ENCODE assay signal across 8 cellular contexts in genomic region chr12:67268335-67268895, GRCh38. TPM values are rescaled to one million over a fixed set of nuclear protein-coding genes. Genes with fewer than 3 reads are reported as not detected.
DNase-seq lines count a peak whose midpoint lies in the region; ATAC-seq and TF ChIP-seq lines count a peak whose summit lies in the region.

No MANE protein-coding gene starts in this region.

- H3K4me1 Mint-ChIP-seq in neural crest cell = peaks cover 29% of the 10 kb centered on the region

- peak overlapping the region; percentile 86 for H3K4ac ChIP-seq in IMR-90 (ENCODE audit: low read depth, low read length)

- H3K36me3 Mint-ChIP-seq in neural crest cell (ENCODE audit: low read depth) = no peaks in the 10 kb centered on the region

- H3K9me3 Mint-ChIP-seq in neural crest cell = no peaks in the 10 kb centered on the region

- dilution Hi-C loops in IMR-90 (cut with HindIII; ENCODE audit: low sequenced_read_pairs, unreplicated experiment) = no loop called here

- H2BK20ac ChIP-seq in IMR-90 (ENCODE audit: low read depth, low read length) = peak overlapping the region; percentile 5; the same call in 1 of the 2 replicates

- H2AK9ac ChIP-seq in IMR-90 (replicated peaks; ENCODE audit: low read depth, low read length, poor library complexity) = peak overlapping the region; percentile 57

- H3K23ac ChIP-seq in IMR-90 (ENCODE audit: low read depth, low read length) = peak overlapping the region; percentile 71

- no peak for TF ChIP-seq RAD21 in IMR-90 (IDR thresholded peaks at IDR 0.05; ENCODE audit: low read length)

- DNase-seq in DMS79 (lab: John Stamatoyannopoulos, UW) (peak; percentile 82), IMR-90 (peak; percentile 99), RWPE1 (ENCODE audit: low spot score) (peak; percentile 98), fibroblast of villous mesenchyme (ENCODE audit: low read depth) (peak; percentile 99), neural crest cell (ENCODE audit: low read depth, low spot score) (peak; percentile 72)
- DNase-seq in activated T-helper 9 cell treated with anti-CD3 and anti-CD28 coated beads, Interleukin-2, amount 50 U/mL, for 16 hours (ENCODE audit: low read depth) = peak; percentile 72

- no peak for TF ChIP-seq POLR2A in IMR-90 (IDR thresholded peaks at IDR 0.05; ENCODE audit: low read depth, low read length)

- no peak for TF ChIP-seq CTCF in IMR-90 (conservative IDR thresholded peaks at IDR 0.05; ENCODE audit: low read depth, low read length)
- TF ChIP-seq CTCF in RWPE1 (conservative IDR thresholded peaks at IDR 0.05; ENCODE audit: low read depth) = no peak
- TF ChIP-seq CTCF in fibroblast of villous mesenchyme (IDR thresholded peaks at IDR 0.05; ENCODE audit: insufficient read depth, low read depth, low read length) = no peak
- no peak for TF ChIP-seq CTCF in neural crest cell (conservative IDR thresholded peaks at IDR 0.05)

- H3K27me3 ChIP-seq in IMR-90 (ENCODE audit: control insufficient read depth, insufficient read depth, low read length) (no peaks in the 10 kb centered on the region), stomach smooth muscle (ENCODE audit: control insufficient read depth in 1 of 2, insufficient read depth in 2 of 2, low read length in 2 of 2) (no peaks in the 10 kb centered on the region)

- no peaks in the 10 kb centered on the region for H3K27me3 Mint-ChIP-seq in neural crest cell (ENCODE audit: low read depth)

- no peaks in the 10 kb centered on the region for H3K9me1 ChIP-seq in IMR-90 (ENCODE audit: insufficient read depth, low read length)

- peak overlapping the region; percentile 64 for H4K5ac ChIP-seq in IMR-90 (ENCODE audit: low read depth, low read length)

- peak overlapping the region; percentile 17 for H3K18ac ChIP-seq in IMR-90 (ENCODE audit: low read depth, low read length)

- H3K9me3 ChIP-seq in IMR-90 (ENCODE audit: control insufficient read depth, insufficient read depth, low read length) (no peaks in the 10 kb centered on the region), stomach smooth muscle (ENCODE audit: control insufficient read depth in 2 of 2, low read length in 2 of 2) (no peaks in the 10 kb centered on the region)

- 7% methylated on average over 6 of the region's 19 CpGs; no CpG with 5 or more reads in 1 of the 2 experiments for WGBS in IMR-90 (ENCODE audit: extremely low coverage in 2 of 2, insufficient read length in 1 of 2), 2 experiments

- H3K9ac ChIP-seq in IMR-90 (ENCODE audit: low read depth, low read length) = peak overlapping the region; percentile 74
- peak overlapping the region; percentile 89 to 96 for H3K9ac ChIP-seq in stomach smooth muscle (ENCODE audit: low read length in 2 of 2)

- ATAC-seq in GM21528 (IDR thresholded peaks at IDR 0.05; ENCODE audit: low FRiP score, unreplicated experiment) (peak; percentile 86), IMR-90 (ENCODE audit: low read depth) (peak; percentile 84)

- H2BK120ac ChIP-seq in IMR-90 (ENCODE audit: low read depth, low read length) = peak overlapping the region; percentile 45

- H3K4me2 ChIP-seq in IMR-90 (ENCODE audit: low read depth, low read length) = peak overlapping the region; percentile 62

- intact Hi-C loops in IMR-90 (cut with micrococcal nuclease) = loop anchor here (2.0 kb wide), 1 partner anchor 380 kb away; the partner anchor contains the start of gene DYRK2

- H4K91ac ChIP-seq in IMR-90 (ENCODE audit: insufficient read depth, low read depth, low read length) = peak overlapping the region; percentile 95

- POLR2A ChIA-PET in IMR-90 (lab: Charles Lee; ENCODE audit: unreplicated experiment) = interaction anchor here (0.5 to 1.3 kb wide), 5 partner anchors 9 to 645 kb away, joined by 3 to 4 read pairs (median 3); no protein-coding TSS in a partner anchor
- POLR2A ChIA-PET in RWPE1 (lab: Yijun Ruan, JAX; ENCODE audit: low non-redundant PET) = no interaction called here

- H3K4me1 ChIP-seq in IMR-90 (ENCODE audit: control insufficient read depth, insufficient read depth, low read length) (no peaks in the 10 kb centered on the region), stomach smooth muscle (ENCODE audit: control insufficient read depth, insufficient read depth, low read length) (peaks cover 18% of the 10 kb centered on the region)

- H2AFZ ChIP-seq in IMR-90 (replicated peaks; ENCODE audit: low read length, poor library complexity) = peak overlapping the region; percentile 95

- CTCF ChIA-PET in IMR-90 (lab: Yijun Ruan, JAX) = interaction anchor here (0.6 to 1.4 kb wide), 5 partner anchors 10 to 1376 kb away, joined by 3 to 4 read pairs (median 4); no protein-coding TSS in a partner anchor
- CTCF ChIA-PET in RWPE1 (lab: Yijun Ruan, JAX) = interaction anchor here (0.6 to 0.7 kb wide), 3 partner anchors 56 to 1098 kb away, joined by 3 to 4 read pairs (median 3); no protein-coding TSS in a partner anchor

- peak overlapping the region; percentile 89 for H2BK5ac ChIP-seq in IMR-90 (ENCODE audit: low read depth, low read length, poor library complexity, severe bottlenecking)

- H4K20me1 ChIP-seq in IMR-90 (ENCODE audit: insufficient read depth, low read length) = peaks cover 27% of the 10 kb centered on the region

- H3K56ac ChIP-seq in IMR-90 (ENCODE audit: extremely low read depth, insufficient read depth, low read length) = peak overlapping the region; percentile 99

- H3K79me1 ChIP-seq in IMR-90 (ENCODE audit: low read depth in 1 of 2, low read length in 2 of 2) = no peaks in the 10 kb centered on the region; a peak in 1 of 4 replicates

- 0 out of 3 replicates have a peak overlapping the region, but pooled peaks have one; percentile 2 for H2BK15ac ChIP-seq in IMR-90 (ENCODE audit: low read depth, low read length)

- no peak overlapping the region; the same call in 1 of the 2 replicates for H2AK5ac ChIP-seq in IMR-90 (ENCODE audit: low read depth, low read length)

- H3K27ac Mint-ChIP-seq in neural crest cell (ENCODE audit: unreplicated experiment) = peak overlapping the region; percentile 100

- BruUV-seq in IMR-90 (replicated peaks; lab: Mats Ljungman, UMichigan) = no TSS peak

- peak overlapping the region; percentile 95 for H3K4me3 Mint-ChIP-seq in neural crest cell

- in situ Hi-C loops in IMR-90 (cut with MboI; ENCODE audit: low sequenced_read_pairs) = no loop called here

- H4K8ac ChIP-seq in IMR-90 (ENCODE audit: low read depth in 2 of 2, low read length in 2 of 2) = peak overlapping the region; percentile 75 to 100

- H3K4me3 ChIP-seq in IMR-90 (ENCODE audit: insufficient read depth, low read depth, low read length) (peak overlapping the region; percentile 47), fibroblast of villous mesenchyme (ENCODE audit: low read depth, low read length) (peak overlapping the region; percentile 90), stomach smooth muscle (ENCODE audit: low read length in 2 of 2) (peak overlapping the region; percentile 75 to 94)

- H3K14ac ChIP-seq in IMR-90 (replicated peaks; ENCODE audit: low read depth, low read length) = peak overlapping the region; percentile 83

- H3K27ac ChIP-seq in IMR-90 (ENCODE audit: insufficient read depth, low read length) = peak overlapping the region; percentile 74
- peak overlapping the region; percentile 99 for H3K27ac ChIP-seq in RWPE1
- peak overlapping the region; percentile 97 for H3K27ac ChIP-seq in stomach smooth muscle (ENCODE audit: low read length)

- H3K36me3 ChIP-seq in IMR-90 (ENCODE audit: control insufficient read depth, insufficient read depth, low read length) (no peaks in the 10 kb centered on the region), stomach smooth muscle (ENCODE audit: control insufficient read depth in 2 of 2, insufficient read depth in 2 of 2, low read length in 2 of 2) (no peaks in the 10 kb centered on the region)

TF ChIP-seq in IMR-90, 13 proteins besides CTCF, POLR2A, EP300 and RAD21:
- TF ChIP-seq ELK1 (IDR thresholded peaks at IDR 0.05; ENCODE audit: borderline replicate concordance, low read depth, low read length) (no peak), MAFK (IDR thresholded peaks at IDR 0.05; ENCODE audit: low read depth, low read length) (no peak), CHD1 (IDR thresholded peaks at IDR 0.05; ENCODE audit: low read depth, low read length) (no peak), SMC3 (IDR thresholded peaks at IDR 0.05; ENCODE audit: low read depth, low read length) (no peak), BHLHE40 (IDR thresholded peaks at IDR 0.05; ENCODE audit: low read depth, low read length) (no peak), MAZ (IDR thresholded peaks at IDR 0.05; ENCODE audit: borderline replicate concordance, low read depth, low read length) (no peak), NFE2L2 (IDR thresholded peaks at IDR 0.05; ENCODE audit: low read depth, low read length) (no peak), RCOR1 (IDR thresholded peaks at IDR 0.05; ENCODE audit: insufficient replicate concordance, low read length) (no peak), RFX5 (IDR thresholded peaks at IDR 0.05; ENCODE audit: low read depth, low read length) (no peak), FOS (IDR thresholded peaks at IDR 0.05; ENCODE audit: low read depth, low read length) (no peak), CEBPB (IDR thresholded peaks at IDR 0.05; ENCODE audit: low read depth, low read length) (peak; percentile 14; the same call in 1 of the 2 replicates), MXI1 (IDR thresholded peaks at IDR 0.05; ENCODE audit: borderline replicate concordance, low read depth, low read length) (no peak)
- TF ChIP-seq, protein P1, sequence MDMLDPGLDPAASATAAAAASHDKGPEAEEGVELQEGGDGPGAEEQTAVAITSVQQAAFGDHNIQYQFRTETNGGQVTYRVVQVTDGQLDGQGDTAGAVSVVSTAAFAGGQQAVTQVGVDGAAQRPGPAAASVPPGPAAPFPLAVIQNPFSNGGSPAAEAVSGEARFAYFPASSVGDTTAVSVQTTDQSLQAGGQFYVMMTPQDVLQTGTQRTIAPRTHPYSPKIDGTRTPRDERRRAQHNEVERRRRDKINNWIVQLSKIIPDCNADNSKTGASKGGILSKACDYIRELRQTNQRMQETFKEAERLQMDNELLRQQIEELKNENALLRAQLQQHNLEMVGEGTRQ (IDR thresholded peaks at IDR 0.05; ENCODE audit: low read depth, low read length) = peak; percentile 58; the same call in 1 of the 2 replicates
TF ChIP-seq in IMR-90: peak in this region for 2.

RNA-seq across cellular contexts. Expression of gene CAND1, which starts 0.7 kb away (rescaled TPM):
- total RNA-seq in IMR-90 (2012; rRNA removed) (91.4 and 139 TPM in 2 replicates), fibroblast of villous mesenchyme (132 and 158 TPM in 2 replicates), neural crest cell (255 and 259 TPM in 2 replicates)
- 32.2 and 42.6 TPM in 2 replicates for polyA plus RNA-seq in IMR-90 (2012; rRNA removed)
- 12.5 and 12.8 TPM in 2 replicates for polyA plus RNA-seq in IMR-90 (2012; cell fraction: cytosol; rRNA removed)
- 17.5 and 56.9 TPM in 2 replicates for polyA plus RNA-seq in IMR-90 (2012; cell fraction: nucleus; rRNA removed; ENCODE audit: low replicate concordance)

Comparison
In these comparisons a context has a peak if more than half of its experiments do, and no peak if none do; other contexts are left out.
1. Peak in every context shown above with its lines: DNase-seq, ATAC-seq, H3K4me3 ChIP-seq and H3K27ac ChIP-seq.